In genomic region chr22:30308096-30308495, GRCh38 we compare ENCODE assay signal across 12 cellular contexts. TPM values are rescaled to one million over a fixed set of nuclear protein-coding genes. Genes with fewer than 3 reads are reported as not detected.
DNase-seq lines count a peak whose midpoint lies in the region; ATAC-seq, FAIRE-seq and TF ChIP-seq lines count a peak whose summit lies in the region.
"Had no signal": no experiment of that assay in that cellular context is flagged by ENCODE, and none has a peak within 500 bp of the region (broad histone marks: within the 10 kb centered on the region; RNA-seq: fewer than 3 reads in every experiment).

No MANE protein-coding gene starts in this region.

- TF ChIP-seq CTCF in neural progenitor cell (IDR thresholded peaks at IDR 0.05) (no peak), PC-3 (conservative IDR thresholded peaks at IDR 0.05; ENCODE audit: low read depth, low read length) (no peak)

- BruUV-seq in PC-3 (replicated peaks; lab: Mats Ljungman, UMichigan) = no TSS peak

- no peaks in the 10 kb centered on the region for H3K27me3 Mint-ChIP-seq in activated naive CD8-positive, alpha-beta T cell treated with anti-CD3 and anti-CD28 coated beads, Interleukin-2, amount 50 U/mL, for 24 hours
- peaks cover 2% of the 10 kb centered on the region for H3K27me3 Mint-ChIP-seq in neural progenitor cell (ENCODE audit: insufficient read depth, low read depth)

- POLR2A ChIA-PET in PC-3 (lab: Charles Lee; ENCODE audit: unreplicated experiment) = no interaction called here

- no peaks in the 10 kb centered on the region for H3K9me3 ChIP-seq in BLaER1 treated with 17β-estradiol and CSF1 and Interleukin-3, amounts not matched to agents 10 nM and 100 nM (replicated peaks in 1 of 11)
- H3K9me3 ChIP-seq in neural progenitor cell (ENCODE audit: low read depth) = no peaks in the 10 kb centered on the region
- H3K9me3 ChIP-seq in PC-3 (ENCODE audit: low read length) = no peaks in the 10 kb centered on the region

- CTCF ChIA-PET in PC-3 (lab: Charles Lee) = no interaction called here

- FAIRE-seq in urothelium cell line (lab: Jason Lieb, UNC) = no peak

- H3K79me2 ChIP-seq in neural progenitor cell (ENCODE audit: low read depth) (no peaks in the 10 kb centered on the region), PC-3 (ENCODE audit: low read length) (peaks cover 72% of the 10 kb centered on the region)

- H3K9me2 ChIP-seq in PC-3 (replicated peaks; ENCODE audit: low read length) = no peaks in the 10 kb centered on the region

- peaks cover 0 to 6% (median 0%) of the 10 kb centered on the region in 11 experiments; a peak in 2 of 22 replicates for H3K36me3 ChIP-seq in BLaER1 treated with 17β-estradiol and CSF1 and Interleukin-3, amounts not matched to agents 10 nM and 100 nM
- no peaks in the 10 kb centered on the region for H3K36me3 ChIP-seq in neural progenitor cell
- 0 out of 2 replicates have a peak, but pooled peaks cover 4% of the 10 kb centered on the region for H3K36me3 ChIP-seq in PC-3 (ENCODE audit: low read depth, low read length)

- H3K27ac ChIP-seq in BLaER1 treated with 17β-estradiol and CSF1 and Interleukin-3, amounts not matched to agents 10 nM and 100 nM = peak overlapping the region in 9 of 11 experiments; percentile 51 to 94 (median 89); a peak in 17 of 22 replicates
- H3K27ac ChIP-seq in neural progenitor cell = no peak overlapping the region
- H3K27ac ChIP-seq in PC-3 (ENCODE audit: low read length) = no peak overlapping the region

- ATAC-seq in HG03565 (IDR thresholded peaks at IDR 0.05; ENCODE audit: unreplicated experiment) = peak; percentile 3
- ATAC-seq in activated naive CD8-positive, alpha-beta T cell treated with anti-CD3 and anti-CD28 coated beads, Interleukin-2, amount 50 U/mL, for 24 hours = no peak
- ATAC-seq in PC-3 = no peak
- ATAC-seq: Right ventricle myocardium inferior, WTC11 had no signal

- H3K27ac Mint-ChIP-seq in activated naive CD8-positive, alpha-beta T cell treated with anti-CD3 and anti-CD28 coated beads, Interleukin-2, amount 50 U/mL, for 24 hours = peak overlapping the region; percentile 69
- peak overlapping the region; percentile 55 for H3K27ac Mint-ChIP-seq in neural progenitor cell
- H3K27ac Mint-ChIP-seq: WTC11 had no signal

- H3K4me3 ChIP-seq in BLaER1 treated with 17β-estradiol and CSF1 and Interleukin-3, amounts not matched to agents 10 nM and 100 nM = no peak overlapping the region
- H3K4me3 ChIP-seq in neural progenitor cell = no peak overlapping the region
- H3K4me3 ChIP-seq in PC-3 (ENCODE audit: low read length) = no peak overlapping the region

- no peak for DNase-seq in activated naive CD8-positive, alpha-beta T cell treated with anti-CD3 and anti-CD28 coated beads, Interleukin-2, amount 50 U/mL, for 24 hours
- DNase-seq in neural progenitor cell (ENCODE audit: low spot score) (no peak), middle frontal gyrus (ENCODE audit: extremely low spot score, low spot score) (no peak), PC-3 (no peak), NCI-H2081 (lab: John Stamatoyannopoulos, UW) (no peak), urothelium cell line (ENCODE audit: low spot score) (no peak)
- DNase-seq: NCI-H446 treated with DMSO at 0.1 percent for 48 hours had no signal

- H3K9me3 Mint-ChIP-seq in activated naive CD8-positive, alpha-beta T cell treated with anti-CD3 and anti-CD28 coated beads, Interleukin-2, amount 50 U/mL, for 24 hours = no peaks in the 10 kb centered on the region
- no peaks in the 10 kb centered on the region for H3K9me3 Mint-ChIP-seq in neural progenitor cell
- H3K9me3 Mint-ChIP-seq: WTC11 had no signal

- peak overlapping the region; percentile 73 to 98 (median 95) for H3K4me2 ChIP-seq in BLaER1 treated with 17β-estradiol and CSF1 and Interleukin-3, amounts not matched to agents 10 nM and 100 nM
- no peak overlapping the region for H3K4me2 ChIP-seq in neural progenitor cell
- no peak overlapping the region for H3K4me2 ChIP-seq in PC-3 (ENCODE audit: low read length)

- intact Hi-C loops in PC-3 (cut with micrococcal nuclease) = no loop called here

- H3K4me3 Mint-ChIP-seq in activated naive CD8-positive, alpha-beta T cell treated with anti-CD3 and anti-CD28 coated beads, Interleukin-2, amount 50 U/mL, for 24 hours = no peak overlapping the region
- no peak overlapping the region for H3K4me3 Mint-ChIP-seq in neural progenitor cell
- H3K4me3 Mint-ChIP-seq: WTC11 had no signal

- H2AFZ ChIP-seq in neural progenitor cell (replicated peaks) = no peak overlapping the region
- no peak overlapping the region for H2AFZ ChIP-seq in PC-3 (ENCODE audit: low read length)

- H3F3A ChIP-seq in neural progenitor cell (ENCODE audit: low read depth) = no peaks in the 10 kb centered on the region
- H3F3A ChIP-seq in PC-3 (ENCODE audit: low read length, unreplicated experiment) = peaks cover 10% of the 10 kb centered on the region

- peaks cover 3% of the 10 kb centered on the region for H3K36me3 Mint-ChIP-seq in activated naive CD8-positive, alpha-beta T cell treated with anti-CD3 and anti-CD28 coated beads, Interleukin-2, amount 50 U/mL, for 24 hours (ENCODE audit: low read depth)
- H3K36me3 Mint-ChIP-seq in neural progenitor cell = no peaks in the 10 kb centered on the region
- H3K36me3 Mint-ChIP-seq: WTC11 had no signal

- H3K27me3 ChIP-seq in BLaER1 treated with 17β-estradiol and CSF1 and Interleukin-3, amounts not matched to agents 10 nM and 100 nM = no peaks in the 10 kb centered on the region
- H3K27me3 ChIP-seq in neural progenitor cell (no peaks in the 10 kb centered on the region), PC-3 (ENCODE audit: low read length) (no peaks in the 10 kb centered on the region)

- H4K20me1 ChIP-seq in BLaER1 treated with 17β-estradiol and CSF1 and Interleukin-3, amounts not matched to agents 10 nM and 100 nM = peaks cover 0 to 33% (median 0%) of the 10 kb centered on the region in 11 experiments; a peak in 4 of 22 replicates
- H4K20me1 ChIP-seq in neural progenitor cell (ENCODE audit: low read depth) (peaks cover 2% of the 10 kb centered on the region), PC-3 (ENCODE audit: low read length) (no peaks in the 10 kb centered on the region)

- peaks cover 95 to 100% (median 100%) of the 10 kb centered on the region in 10 experiments for H3K4me1 ChIP-seq in BLaER1 treated with 17β-estradiol and CSF1 and Interleukin-3, amounts not matched to agents 10 nM and 100 nM
- H3K4me1 ChIP-seq in neural progenitor cell = peaks cover 6% of the 10 kb centered on the region
- peaks cover 81% of the 10 kb centered on the region for H3K4me1 ChIP-seq in PC-3 (ENCODE audit: insufficient read depth, low read length)

- H3K4me1 Mint-ChIP-seq in activated naive CD8-positive, alpha-beta T cell treated with anti-CD3 and anti-CD28 coated beads, Interleukin-2, amount 50 U/mL, for 24 hours = peaks cover 98% of the 10 kb centered on the region
- peaks cover 6% of the 10 kb centered on the region for H3K4me1 Mint-ChIP-seq in neural progenitor cell

- peak overlapping the region in 4 of 11 experiments; percentile 12 to 83 (median 55); a peak in 5 of 22 replicates for H3K9ac ChIP-seq in BLaER1 treated with 17β-estradiol and CSF1 and Interleukin-3, amounts not matched to agents 10 nM and 100 nM
- H3K9ac ChIP-seq in neural progenitor cell (no peak overlapping the region), PC-3 (ENCODE audit: low read length) (no peak overlapping the region)

RNA-seq across cellular contexts. Expression of gene TBC1D10A, which starts 18.6 kb away (rescaled TPM):
- total RNA-seq in neural progenitor cell (ENCODE audit: low replicate concordance) = 6.2 and 10.2 TPM in 2 replicates
- total RNA-seq in PC-3 (2014; rRNA removed) = 12.6 and 19.5 TPM in 2 replicates

RNA-seq across cellular contexts. Expression of gene CASTOR1, which starts 18.8 kb away (rescaled TPM):
- total RNA-seq in neural progenitor cell (ENCODE audit: low replicate concordance) (6.2 and 23.1 TPM in 2 replicates), PC-3 (2014; rRNA removed) (4.2 and 6.1 TPM in 2 replicates)

RNA-seq across cellular contexts. Expression of gene OSM, which starts 41.4 kb away (rescaled TPM):
- total RNA-seq in neural progenitor cell (ENCODE audit: low replicate concordance) (not detected in 2 replicates), PC-3 (2014; rRNA removed) (not detected in 2 replicates)
- total RNA-seq: dermis blood vessel endothelial cell, WTC11 had no signal

RNA-seq across cellular contexts. Expression of gene SF3A1, which starts 48.6 kb away (rescaled TPM):
- total RNA-seq in neural progenitor cell (ENCODE audit: low replicate concordance) (29.2 and 48.4 TPM in 2 replicates), PC-3 (2014; rRNA removed) (59.2 and 69.3 TPM in 2 replicates)

RNA-seq across cellular contexts. Expression of gene CCDC157, which starts 48.7 kb away (rescaled TPM):
- total RNA-seq in neural progenitor cell (ENCODE audit: low replicate concordance) (3.7 and 11.1 TPM in 2 replicates), PC-3 (2014; rRNA removed) (1.5 and 3.5 TPM in 2 replicates)

Comparison
In these comparisons a context has a peak if more than half of its experiments do, and no peak if none do; other contexts are left out.
1. H3K27ac ChIP-seq: peak in BLaER1 treated with 17β-estradiol and CSF1 and Interleukin-3, amounts not matched to agents 10 nM and 100 nM (9 of 11); none in neural progenitor cell (single experiment) and PC-3 (single experiment).
2. H3K4me2 ChIP-seq: peak in BLaER1 treated with 17β-estradiol and CSF1 and Interleukin-3, amounts not matched to agents 10 nM and 100 nM (11 of 11); none in neural progenitor cell (single experiment) and PC-3 (single experiment).